In genomic region chr12:68612675-68613074, GRCh38 we compare ENCODE assay signal across 2 cellular contexts.
TF ChIP-seq lines count a peak whose summit lies in the region.

No MANE protein-coding gene starts in this region.

TF ChIP-seq in HCT116, 20 proteins besides CTCF, POLR2A, EP300 and RAD21 (continued from another document):
- no peak for TF ChIP-seq ZBTB33 (IDR thresholded peaks at IDR 0.05; ENCODE audit: extremely low read depth, insufficient replicate concordance, low read length)

TF ChIP-seq in WTC11, 78 proteins besides CTCF, POLR2A, EP300 and RAD21 (continued from another document):
- no peak for TF ChIP-seq ZNF532 (CRISPR knock-in tag; IDR thresholded peaks at IDR 0.05; ENCODE audit: borderline replicate concordance)
- TF ChIP-seq, protein P1, sequence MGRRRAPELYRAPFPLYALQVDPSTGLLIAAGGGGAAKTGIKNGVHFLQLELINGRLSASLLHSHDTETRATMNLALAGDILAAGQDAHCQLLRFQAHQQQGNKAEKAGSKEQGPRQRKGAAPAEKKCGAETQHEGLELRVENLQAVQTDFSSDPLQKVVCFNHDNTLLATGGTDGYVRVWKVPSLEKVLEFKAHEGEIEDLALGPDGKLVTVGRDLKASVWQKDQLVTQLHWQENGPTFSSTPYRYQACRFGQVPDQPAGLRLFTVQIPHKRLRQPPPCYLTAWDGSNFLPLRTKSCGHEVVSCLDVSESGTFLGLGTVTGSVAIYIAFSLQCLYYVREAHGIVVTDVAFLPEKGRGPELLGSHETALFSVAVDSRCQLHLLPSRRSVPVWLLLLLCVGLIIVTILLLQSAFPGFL (CRISPR knock-in tag; IDR thresholded peaks at IDR 0.05; ENCODE audit: borderline replicate concordance), result no peak
- TF ChIP-seq FOXK1 (CRISPR knock-in tag; IDR thresholded peaks at IDR 0.05), result no peak
- TF ChIP-seq TEAD1 (CRISPR knock-in tag; IDR thresholded peaks at IDR 0.05), result no peak
- TF ChIP-seq, protein P2, sequence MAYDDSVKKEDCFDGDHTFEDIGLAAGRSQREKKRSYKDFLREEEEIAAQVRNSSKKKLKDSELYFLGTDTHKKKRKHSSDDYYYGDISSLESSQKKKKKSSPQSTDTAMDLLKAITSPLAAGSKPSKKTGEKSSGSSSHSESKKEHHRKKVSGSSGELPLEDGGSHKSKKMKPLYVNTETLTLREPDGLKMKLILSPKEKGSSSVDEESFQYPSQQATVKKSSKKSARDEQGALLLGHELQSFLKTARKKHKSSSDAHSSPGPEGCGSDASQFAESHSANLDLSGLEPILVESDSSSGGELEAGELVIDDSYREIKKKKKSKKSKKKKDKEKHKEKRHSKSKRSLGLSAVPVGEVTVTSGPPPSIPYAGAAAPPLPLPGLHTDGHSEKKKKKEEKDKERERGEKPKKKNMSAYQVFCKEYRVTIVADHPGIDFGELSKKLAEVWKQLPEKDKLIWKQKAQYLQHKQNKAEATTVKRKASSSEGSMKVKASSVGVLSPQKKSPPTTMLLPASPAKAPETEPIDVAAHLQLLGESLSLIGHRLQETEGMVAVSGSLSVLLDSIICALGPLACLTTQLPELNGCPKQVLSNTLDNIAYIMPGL (CRISPR knock-in tag; IDR thresholded peaks at IDR 0.05), result no peak
- no peak for TF ChIP-seq FOXP4 (CRISPR knock-in tag; IDR thresholded peaks at IDR 0.05)
- TF ChIP-seq TCF7 (CRISPR knock-in tag; IDR thresholded peaks at IDR 0.05; ENCODE audit: low read depth), result no peak
- TF ChIP-seq IRF2 (CRISPR knock-in tag; IDR thresholded peaks at IDR 0.05; ENCODE audit: borderline replicate concordance, low read depth), result no peak
- no peak for TF ChIP-seq SP1 (CRISPR knock-in tag; conservative IDR thresholded peaks at IDR 0.05)
